ENCODE assay signal across 9 cellular contexts in genomic region chr22:31846161-31847115, GRCh38.
A peak's percentile ranks its signal among the peaks of the same experiment; 100 is the strongest.
DNase-seq lines count a peak whose midpoint lies in the region; ATAC-seq and TF ChIP-seq lines count a peak whose summit lies in the region.
"Had no signal": no experiment of that assay in that cellular context is flagged by ENCODE, and none has a peak within 500 bp of the region (broad histone marks: within the 10 kb centered on the region; RNA-seq: fewer than 3 reads in every experiment).

No MANE protein-coding gene starts in this region.

- DNase-seq in GM06990 (ENCODE audit: extremely low read depth, insufficient read length) = peak; percentile 37
- DNase-seq in HFFc6 = peak; percentile 29
- no peak for DNase-seq in activated T-helper 2 cell treated with anti-CD3 and anti-CD28 coated beads, Interferon-gamma antibody, Interleukin-2, Interleukin-4, amounts not matched to agents 10 μg/mL and 5 μg/mL and 100 μg/mL, durations not matched to agents 14 hours and 24 hours and 36 hours (ENCODE audit: low spot score)
- no peak for DNase-seq in H4 (ENCODE audit: low spot score)
- DNase-seq: pancreas had no signal

- peaks cover 2% of the 10 kb centered on the region; the same call in 1 of the 2 replicates for H3K27me3 Mint-ChIP-seq in HFFc6 (ENCODE audit: insufficient read depth)
- no peaks in the 10 kb centered on the region for H3K27me3 Mint-ChIP-seq in activated T-helper 2 cell treated with anti-CD3 and anti-CD28 coated beads, Interferon-gamma antibody, Interleukin-2, Interleukin-4, amounts not matched to agents 10 μg/mL and 5 μg/mL and 100 μg/mL, durations not matched to agents 14 hours and 24 hours and 36 hours (ENCODE audit: low read depth)

- H3K4me1 Mint-ChIP-seq in HFFc6 (ENCODE audit: low read depth) = peaks cover 12% of the 10 kb centered on the region
- H3K4me1 Mint-ChIP-seq in activated T-helper 2 cell treated with anti-CD3 and anti-CD28 coated beads, Interferon-gamma antibody, Interleukin-2, Interleukin-4, amounts not matched to agents 10 μg/mL and 5 μg/mL and 100 μg/mL, durations not matched to agents 14 hours and 24 hours and 36 hours (ENCODE audit: low read depth) = peaks cover 8% of the 10 kb centered on the region

- no peak overlapping the region for H3K4me3 Mint-ChIP-seq in HFFc6
- no peak overlapping the region for H3K4me3 Mint-ChIP-seq in activated T-helper 2 cell treated with anti-CD3 and anti-CD28 coated beads, Interferon-gamma antibody, Interleukin-2, Interleukin-4, amounts not matched to agents 10 μg/mL and 5 μg/mL and 100 μg/mL, durations not matched to agents 14 hours and 24 hours and 36 hours (ENCODE audit: low read depth)

- peak overlapping the region; percentile 68 for H3K27ac Mint-ChIP-seq in HFFc6
- peak overlapping the region; percentile 2 for H3K27ac Mint-ChIP-seq in activated T-helper 2 cell treated with anti-CD3 and anti-CD28 coated beads, Interferon-gamma antibody, Interleukin-2, Interleukin-4, amounts not matched to agents 10 μg/mL and 5 μg/mL and 100 μg/mL, durations not matched to agents 14 hours and 24 hours and 36 hours

- H3K27ac ChIP-seq in liver (ENCODE audit: low read depth in 1 of 2, low read length in 2 of 2) = peak overlapping the region; percentile 59 to 64
- H3K27ac ChIP-seq: pancreas had no signal

- H3K9ac ChIP-seq in liver (ENCODE audit: low read depth in 1 of 2, low read length in 2 of 2) = no peak overlapping the region

- H3K9me3 Mint-ChIP-seq in HFFc6 = no peaks in the 10 kb centered on the region
- H3K9me3 Mint-ChIP-seq in activated T-helper 2 cell treated with anti-CD3 and anti-CD28 coated beads, Interferon-gamma antibody, Interleukin-2, Interleukin-4, amounts not matched to agents 10 μg/mL and 5 μg/mL and 100 μg/mL, durations not matched to agents 14 hours and 24 hours and 36 hours = no peaks in the 10 kb centered on the region

- H3K4me1 ChIP-seq in liver (ENCODE audit: control insufficient read depth in 4 of 4, insufficient read depth in 4 of 4, low read length in 3 of 4) = no peaks in the 10 kb centered on the region
- H3K4me1 ChIP-seq: pancreas had no signal

- WGBS in liver = 75% methylated on average over 6 of the region's 6 CpGs

- peaks cover 59% of the 10 kb centered on the region for H3K36me3 Mint-ChIP-seq in HFFc6 (ENCODE audit: low read depth)
- H3K36me3 Mint-ChIP-seq in activated T-helper 2 cell treated with anti-CD3 and anti-CD28 coated beads, Interferon-gamma antibody, Interleukin-2, Interleukin-4, amounts not matched to agents 10 μg/mL and 5 μg/mL and 100 μg/mL, durations not matched to agents 14 hours and 24 hours and 36 hours (ENCODE audit: low read depth) = peaks cover 66% of the 10 kb centered on the region

- no peak overlapping the region for H3K4me3 ChIP-seq in GM06990 (replicated peaks; ENCODE audit: low read depth, low read length)
- H3K4me3 ChIP-seq in liver (ENCODE audit: low read depth in 1 of 3, low read length in 3 of 3) = no peak overlapping the region
- H3K4me3 ChIP-seq: pancreas had no signal

- TF ChIP-seq RAD21 in liver (IDR thresholded peaks at IDR 0.05) = peak; percentile 23 to 58

- no peaks in the 10 kb centered on the region for H3K9me3 ChIP-seq in liver (ENCODE audit: control insufficient read depth in 4 of 4, low read length in 3 of 4)
- H3K9me3 ChIP-seq: pancreas had no signal

- H3K36me3 ChIP-seq in GM06990 (ENCODE audit: control insufficient read depth, insufficient read depth, low read length) (peaks cover 15% of the 10 kb centered on the region), liver (ENCODE audit: control insufficient read depth in 4 of 4, insufficient read depth in 3 of 4, low read depth in 1 of 4, low read length in 3 of 4) (peaks cover 13 to 64% (median 47%) of the 10 kb centered on the region in 4 donors)

- peak; percentile 52 for TF ChIP-seq CTCF in GM06990 (IDR thresholded peaks at IDR 0.05; ENCODE audit: insufficient read depth, low read length, poor library complexity, severe bottlenecking)
- TF ChIP-seq CTCF in HFFc6 (IDR thresholded peaks at IDR 0.05) = peak; percentile 63
- TF ChIP-seq CTCF in liver (IDR thresholded peaks at IDR 0.05; ENCODE audit: low read depth, low read length, missing input control) = peak; percentile 26

- intact Hi-C loops in activated T-helper 2 cell treated with anti-CD3 and anti-CD28 coated beads, Interferon-gamma antibody, Interleukin-2, Interleukin-4, amounts not matched to agents 10 μg/mL and 5 μg/mL and 100 μg/mL, durations not matched to agents 14 hours and 24 hours and 36 hours (cut with micrococcal nuclease) = no loop called here

- no peak for ATAC-seq in HG02642 (IDR thresholded peaks at IDR 0.05; ENCODE audit: poor library complexity, unreplicated experiment)
- no peak for ATAC-seq in HG02840 (IDR thresholded peaks at IDR 0.05; ENCODE audit: low FRiP score, unreplicated experiment)
- ATAC-seq in HG03469 (IDR thresholded peaks at IDR 0.05; ENCODE audit: unreplicated experiment) = no peak

- H3K27me3 ChIP-seq in GM06990 (replicated peaks; ENCODE audit: control insufficient read depth, insufficient read depth, low read length) = no peaks in the 10 kb centered on the region
- no peaks in the 10 kb centered on the region for H3K27me3 ChIP-seq in liver (ENCODE audit: control insufficient read depth in 4 of 4, insufficient read depth in 4 of 4, low read length in 3 of 4)
- H3K27me3 ChIP-seq: pancreas had no signal

TF ChIP-seq in liver, 16 proteins besides CTCF, POLR2A, EP300 and RAD21:
- TF ChIP-seq TAF1 (conservative IDR thresholded peaks at IDR 0.05) (no peak), RXRA (IDR thresholded peaks at IDR 0.05) (peak; percentile 45 to 67), NR2F2 (IDR thresholded peaks at IDR 0.05) (peak; percentile 22), SP1 (IDR thresholded peaks at IDR 0.05) (peak; percentile 24)

Comparison
In these comparisons a context has a peak if more than half of its experiments do, and no peak if none do; other contexts are left out.
1. DNase-seq: peak in GM06990 (single experiment) and HFFc6 (single experiment); none in activated T-helper 2 cell treated with anti-CD3 and anti-CD28 coated beads, Interferon-gamma antibody, Interleukin-2, Interleukin-4, amounts not matched to agents 10 μg/mL and 5 μg/mL and 100 μg/mL, durations not matched to agents 14 hours and 24 hours and 36 hours (single experiment) and H4 (single experiment).
2. Peak in every context shown above with its lines, with median percentiles within 50 percentile points of each other: CTCF ChIP-seq.